Comparison of ENCODE assay signal across 20 cellular contexts in the genomic region with DNA sequence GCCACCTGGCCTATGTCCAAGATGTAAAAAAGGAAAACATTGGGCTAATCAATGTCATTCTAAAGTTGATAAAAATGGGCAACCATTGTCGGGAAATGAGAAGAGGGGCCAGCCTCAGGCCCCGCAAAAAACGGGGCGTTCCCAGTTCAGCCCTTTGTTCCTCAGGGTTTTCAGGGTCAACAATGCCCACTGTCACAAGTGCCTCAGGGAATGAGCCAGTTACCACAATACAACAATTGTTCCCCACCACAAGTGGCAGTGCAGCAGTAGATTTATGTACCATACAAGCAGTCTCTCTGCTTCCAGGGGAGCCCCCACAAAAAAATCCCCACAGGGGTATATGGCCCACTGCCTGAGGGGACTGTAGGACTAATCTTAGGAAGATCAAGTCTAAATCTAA.
"Had no signal": no experiment of that assay in that cellular context is flagged by ENCODE, and none has a peak within 500 bp of the region (broad histone marks: within the 10 kb centered on the region; RNA-seq: fewer than 3 reads in every experiment).

No MANE protein-coding gene starts in this region.

- DNase-seq: activated CD4-positive, alpha-beta T cell treated with anti-CD3 and anti-CD28 coated beads, Interleukin-2, amount 50 U/mL, for 1 hour; activated CD4-positive, CD25-positive, alpha-beta regulatory T cell treated with anti-CD3 and anti-CD28 coated beads, Interleukin-2, amount 50 U/mL, for 72 hours; activated CD8-positive, alpha-beta T cell treated with anti-CD3 and anti-CD28 coated beads, Interleukin-2, amount 10 ng/mL, durations not matched to agents 7 days and 5 days; activated gamma-delta T cell treated with Interleukin-2 at 50 U/mL for 16 hours; cerebellar nuclear complex; effector CD8-positive, alpha-beta T cell; erythroblast; foreskin fibroblast; left cardiac atrium; mucosa of descending colon; nephron progenitor cell; retina; stimulated activated CD4-positive, alpha-beta T cell treated with anti-CD3 and anti-CD28 coated beads, Interleukin-2, amount 100 ng/mL, for 48 hours; stimulated activated CD8-positive, alpha-beta memory T cell treated with anti-CD3 and anti-CD28 coated beads, Interleukin-4, amount 100 ng/mL, for 48 hours; stimulated activated naive B cell treated with anti-CD40 and anti-IgM and Interleukin-4, amounts not matched to agents 10 μg/mL and 1 μg/mL and 100 μg/mL, for 72 hours; T-cell; tibial artery; uterus; WERI-Rb-1 had no signal

- ATAC-seq: activated CD8-positive, alpha-beta T cell treated with anti-CD3 and anti-CD28 coated beads, Interleukin-2, amount 10 ng/mL, durations not matched to agents 7 days and 5 days; activated naive CD4-positive, alpha-beta T cell treated with anti-CD3 and anti-CD28 coated beads, Interleukin-2, amount 50 U/mL, for 72 hours; left cardiac atrium; mucosa of descending colon; stimulated activated naive B cell treated with anti-CD40 and anti-IgM and Interleukin-4, amounts not matched to agents 10 μg/mL and 1 μg/mL and 100 μg/mL, for 72 hours; T-cell had no signal
